Comparison of ENCODE assay signal across 21 cellular contexts in genomic region chr10:32384185-32384584, GRCh38. TPM values are rescaled to one million over a fixed set of nuclear protein-coding genes. Genes with fewer than 3 reads are reported as not detected.
DNase-seq lines count a peak whose midpoint lies in the region; ATAC-seq and TF ChIP-seq lines count a peak whose summit lies in the region.
"Had no signal": no experiment of that assay in that cellular context is flagged by ENCODE, and none has a peak within 500 bp of the region (broad histone marks: within the 10 kb centered on the region; RNA-seq: fewer than 3 reads in every experiment).

No MANE protein-coding gene starts in this region.

- H3K36me3 Mint-ChIP-seq in activated naive CD8-positive, alpha-beta T cell treated with anti-CD3 and anti-CD28 coated beads, Interleukin-2, amount 50 U/mL, for 24 hours (ENCODE audit: low read depth): no peaks in the 10 kb centered on the region
- H3K36me3 Mint-ChIP-seq in activated naive CD8-positive, alpha-beta T cell treated with anti-CD3 and anti-CD28 coated beads for 36 hours: no peaks in the 10 kb centered on the region

- no peak for TF ChIP-seq EP300 in transverse colon (IDR thresholded peaks at IDR 0.05; ENCODE audit: low read depth)

- in situ Hi-C loops in transverse colon (cut with MboI; ENCODE audit: low pct_ligation_motif_present in 1 of 4, low pct_unique_long_range_greater_than_20kb in 1 of 4, low sequenced_read_pairs in 3 of 4): loop anchor here in 1 of 4 donors (10.0 kb wide), 1 partner anchor 61 kb away; the partner anchor contains the start of gene CCDC7

- no peak overlapping the region for H3K9ac ChIP-seq in colonic mucosa (ENCODE audit: low read depth in 2 of 2, low read length in 2 of 2)
- H3K9ac ChIP-seq: SK-N-SH had no signal

- H3K4me1 ChIP-seq in colonic mucosa (no peaks in the 10 kb centered on the region), transverse colon (peaks cover 0 to 36% (median 6%) of the 10 kb centered on the region in 4 donors), SJCRH30 (peaks cover 15% of the 10 kb centered on the region)

- no peak for DNase-seq in activated naive CD8-positive, alpha-beta T cell treated with anti-CD3 and anti-CD28 coated beads, Interleukin-2, amount 50 U/mL, for 24 hours
- DNase-seq in activated naive CD8-positive, alpha-beta T cell treated with anti-CD3 and anti-CD28 coated beads for 36 hours: no peak
- DNase-seq in LoVo (ENCODE audit: low spot score) (peak; percentile 85), colonic mucosa (peak; percentile 78), transverse colon (peak; percentile 63), HT-29 (ENCODE audit: low spot score) (no peak), SJCRH30 (no peak), DMS53 (lab: John Stamatoyannopoulos, UW) (no peak)
- DNase-seq: EL, GF-D8, GOT3, NCI-H1092 treated with DMSO at 0.1 percent for 48 hours, NCI-H146, NCI-H2029 treated with DMSO at 0.1 percent for 48 hours, NCI-H226, NCI-H526, PC-9, RPMI8226, SHP77, SK-N-SH had no signal

- H3K36me3 ChIP-seq in colonic mucosa (no peaks in the 10 kb centered on the region), transverse colon (no peaks in the 10 kb centered on the region), SJCRH30 (no peaks in the 10 kb centered on the region)

- 56 to 63% methylated on average over 1 to 3 of the region's 3 CpGs for WGBS in transverse colon (ENCODE audit: low coverage in 1 of 2), 2 donors

- no peaks in the 10 kb centered on the region for H3K27me3 ChIP-seq in colonic mucosa
- no peaks in the 10 kb centered on the region for H3K27me3 ChIP-seq in transverse colon
- no peaks in the 10 kb centered on the region for H3K27me3 ChIP-seq in SJCRH30

- intact Hi-C loops in colonic mucosa (cut with DNase I): loop anchor here (5.0 kb wide), 1 partner anchor 63 kb away; the partner anchor contains the start of gene CCDC7
- intact Hi-C loops in transverse colon (cut with DNase I; ENCODE audit: low total_unique reads): loop anchor here (10.0 kb wide), 1 partner anchor 61 kb away; the partner anchor contains the start of gene CCDC7

- no peak overlapping the region for H3K27ac Mint-ChIP-seq in activated naive CD8-positive, alpha-beta T cell treated with anti-CD3 and anti-CD28 coated beads, Interleukin-2, amount 50 U/mL, for 24 hours
- no peak overlapping the region for H3K27ac Mint-ChIP-seq in activated naive CD8-positive, alpha-beta T cell treated with anti-CD3 and anti-CD28 coated beads for 36 hours

- H3K9me3 ChIP-seq in colonic mucosa (no peaks in the 10 kb centered on the region), transverse colon (no peaks in the 10 kb centered on the region), SJCRH30 (replicated peaks) (no peaks in the 10 kb centered on the region)
- H3K9me3 ChIP-seq: SK-N-SH had no signal

- H3K4me3 ChIP-seq in colonic mucosa: no peak overlapping the region
- H3K4me3 ChIP-seq in transverse colon: no peak overlapping the region
- H3K4me3 ChIP-seq in SJCRH30: no peak overlapping the region
- H3K4me3 ChIP-seq: PC-9 had no signal

- H3K9me3 Mint-ChIP-seq in activated naive CD8-positive, alpha-beta T cell treated with anti-CD3 and anti-CD28 coated beads, Interleukin-2, amount 50 U/mL, for 24 hours: no peaks in the 10 kb centered on the region
- peaks cover 3% of the 10 kb centered on the region for H3K9me3 Mint-ChIP-seq in activated naive CD8-positive, alpha-beta T cell treated with anti-CD3 and anti-CD28 coated beads for 36 hours

- peaks cover 19% of the 10 kb centered on the region for H3K4me1 Mint-ChIP-seq in activated naive CD8-positive, alpha-beta T cell treated with anti-CD3 and anti-CD28 coated beads, Interleukin-2, amount 50 U/mL, for 24 hours
- H3K4me1 Mint-ChIP-seq in activated naive CD8-positive, alpha-beta T cell treated with anti-CD3 and anti-CD28 coated beads for 36 hours: peaks cover 8% of the 10 kb centered on the region

- TF ChIP-seq CTCF in colonic mucosa (IDR thresholded peaks at IDR 0.05) (no peak), transverse colon (IDR thresholded peaks at IDR 0.05) (no peak)

- peak; percentile 22 for ATAC-seq in activated naive CD8-positive, alpha-beta T cell treated with anti-CD3 and anti-CD28 coated beads, Interleukin-2, amount 50 U/mL, for 24 hours

- no peaks in the 10 kb centered on the region for H3K27me3 Mint-ChIP-seq in activated naive CD8-positive, alpha-beta T cell treated with anti-CD3 and anti-CD28 coated beads, Interleukin-2, amount 50 U/mL, for 24 hours
- no peaks in the 10 kb centered on the region for H3K27me3 Mint-ChIP-seq in activated naive CD8-positive, alpha-beta T cell treated with anti-CD3 and anti-CD28 coated beads for 36 hours

- H3K27ac ChIP-seq in colonic mucosa (peak overlapping the region; percentile 20), transverse colon (peak overlapping the region in 3 of 4 donors; percentile 23 to 70 (median 65)), SJCRH30 (no peak overlapping the region)
- H3K27ac ChIP-seq: C4-2B, PC-9 had no signal

- no peak overlapping the region for H3K4me3 Mint-ChIP-seq in activated naive CD8-positive, alpha-beta T cell treated with anti-CD3 and anti-CD28 coated beads, Interleukin-2, amount 50 U/mL, for 24 hours
- no peak overlapping the region for H3K4me3 Mint-ChIP-seq in activated naive CD8-positive, alpha-beta T cell treated with anti-CD3 and anti-CD28 coated beads for 36 hours

- TF ChIP-seq POLR2A in transverse colon (IDR thresholded peaks at IDR 0.05): no peak

RNA-seq across cellular contexts. Expression of gene EPC1, which starts 37.2 kb away (rescaled TPM):
- total RNA-seq in activated naive CD8-positive, alpha-beta T cell treated with anti-CD3 and anti-CD28 coated beads for 36 hours: 10 to 100 TPM; 32.1 to 33.1 TPM
- total RNA-seq in colonic mucosa (10 to 100 TPM; 24.5 to 30.9 TPM), transverse colon (100 to 1,000 TPM in 1 of 4 donors, 10 to 100 TPM in 3; 40.3 to 148 (median 62.2) TPM)
- total RNA-seq in HT-29 (2014; rRNA removed; shearing (Covaris generic)): 68.2 and 94.9 TPM in 2 replicates
- total RNA-seq in SJCRH30 (2014; rRNA removed; shearing (Covaris generic)): 22.5 and 29.6 TPM in 2 replicates

Comparison
In these comparisons a context has a peak if more than half of its experiments do, and no peak if none do; other contexts are left out.
1. DNase-seq: peak in LoVo (single experiment), colonic mucosa (single experiment) and transverse colon (single experiment); none in activated naive CD8-positive, alpha-beta T cell treated with anti-CD3 and anti-CD28 coated beads, Interleukin-2, amount 50 U/mL, for 24 hours (single experiment), activated naive CD8-positive, alpha-beta T cell treated with anti-CD3 and anti-CD28 coated beads for 36 hours (single experiment), HT-29 (single experiment), SJCRH30 (0 of 2) and DMS53 (single experiment).